8 cellular contexts compared by ENCODE assay signal in the genomic region with DNA sequence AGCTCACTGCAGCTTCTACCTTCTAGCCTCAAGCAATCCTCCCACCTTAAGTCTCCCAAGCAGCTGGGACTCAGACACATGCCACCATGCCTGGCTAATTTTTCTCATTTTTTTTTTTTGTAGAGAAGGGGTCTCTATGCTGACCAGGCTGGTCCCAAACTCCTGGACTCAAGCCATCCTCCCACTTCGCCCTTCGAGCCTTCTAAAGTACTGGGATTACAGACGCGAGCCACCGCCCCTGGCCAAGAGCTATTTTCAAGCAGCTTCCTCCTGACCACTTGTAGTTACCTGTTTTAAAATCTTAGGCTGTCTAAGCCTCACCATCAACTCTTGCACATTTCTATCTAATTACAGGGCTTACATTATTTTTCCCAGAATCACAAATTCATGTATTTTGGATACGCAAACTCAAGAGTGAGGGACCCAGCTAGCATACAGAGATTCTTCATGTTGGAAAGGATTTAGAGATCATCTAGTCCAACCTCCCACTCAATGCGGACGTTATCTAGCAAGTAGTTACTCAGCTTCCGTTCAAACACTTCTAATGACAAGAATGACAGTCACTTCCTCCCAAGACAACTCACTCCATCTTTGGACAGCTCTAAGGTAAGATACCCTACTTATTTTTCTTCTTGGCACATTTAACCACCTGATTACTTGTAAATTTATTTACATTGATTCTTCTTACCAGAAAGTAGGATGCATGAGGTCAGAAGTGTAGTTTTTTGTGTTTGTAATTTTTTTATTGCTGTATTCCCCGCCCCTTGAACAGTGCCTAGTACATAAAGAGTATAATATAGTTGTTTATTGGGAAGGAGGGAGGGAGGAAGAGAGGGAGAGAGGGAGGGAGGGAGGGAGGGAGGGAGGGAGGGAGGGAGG.
DNase-seq lines count a peak whose midpoint lies in the region; ATAC-seq and TF ChIP-seq lines count a peak whose summit lies in the region.

No MANE protein-coding gene starts in this region.

- no peaks in the 10 kb centered on the region for H3K9me3 ChIP-seq in SJCRH30 (replicated peaks)
- no peaks in the 10 kb centered on the region for H3K9me3 ChIP-seq in gastrocnemius medialis

- H3K27ac ChIP-seq in SJCRH30 (peak overlapping the region; percentile 78; the same call in 1 of the 2 replicates), gastrocnemius medialis (peak overlapping the region in 3 of 4 donors; percentile 4 to 50 (median 41))

- H3K4me1 ChIP-seq in SJCRH30, result peaks cover 47% of the 10 kb centered on the region
- peaks cover 17 to 34% of the 10 kb centered on the region in 2 donors for H3K4me1 ChIP-seq in gastrocnemius medialis

- ATAC-seq in gastrocnemius medialis (no peak), HG03571 (IDR thresholded peaks at IDR 0.05; ENCODE audit: unreplicated experiment) (no peak), HG02610 (IDR thresholded peaks at IDR 0.05; ENCODE audit: unreplicated experiment) (no peak)

- DNase-seq in GM20000 (ENCODE audit: low spot score) (peak; percentile 54), SJCRH30 (no peak), dermis blood vessel endothelial cell (peak; percentile 73), gastrocnemius medialis (no peak), cerebellum (ENCODE audit: low spot score) (no peak), ecto neural progenitor cell (ENCODE audit: low spot score) (no peak)

- no peak for TF ChIP-seq POLR2A in gastrocnemius medialis (IDR thresholded peaks at IDR 0.05)

- TF ChIP-seq CTCF in GM20000 (IDR thresholded peaks at IDR 0.05; ENCODE audit: extremely low read depth, missing control alignments) (no peak), gastrocnemius medialis (IDR thresholded peaks at IDR 0.05 in 4 of 5, conservative IDR thresholded peaks at IDR 0.05 in 1 of 5) (no peak)

- no peaks in the 10 kb centered on the region for H3K27me3 ChIP-seq in SJCRH30
- H3K27me3 ChIP-seq in gastrocnemius medialis, result no peaks in the 10 kb centered on the region

- in situ Hi-C loops in gastrocnemius medialis (cut with MboI; ENCODE audit: low sequenced_read_pairs in 4 of 4), result no loop called here

- H3K36me3 ChIP-seq in SJCRH30, result peaks cover 23% of the 10 kb centered on the region
- H3K36me3 ChIP-seq in gastrocnemius medialis, result peaks cover 0 to 8% of the 10 kb centered on the region in 2 donors

- intact Hi-C loops in gastrocnemius medialis (cut with DNase I; ENCODE audit: low total_unique reads), result no loop called here

- H3K4me3 ChIP-seq in SJCRH30, result no peak overlapping the region
- no peak overlapping the region for H3K4me3 ChIP-seq in gastrocnemius medialis

Comparison
In these comparisons a context has a peak if more than half of its experiments do, and no peak if none do; other contexts are left out.
1. DNase-seq: peak in GM20000 (single experiment) and dermis blood vessel endothelial cell (single experiment); none in SJCRH30 (0 of 2), gastrocnemius medialis (0 of 2), cerebellum (single experiment) and ecto neural progenitor cell (single experiment).